Comparison of ENCODE assay signal across 25 cellular contexts in genomic region chr4:108351806-108352205, GRCh38.
"Had no signal": no experiment of that assay in that cellular context is flagged by ENCODE, and none has a peak within 500 bp of the region (broad histone marks: within the 10 kb centered on the region; RNA-seq: fewer than 3 reads in every experiment).

No MANE protein-coding gene starts in this region.

- H2AFZ ChIP-seq: neural progenitor cell had no signal

- H3K4me3 ChIP-seq: breast epithelium, left ventricle myocardium inferior, mucosa of descending colon, neural progenitor cell, right atrium auricular region, stomach, vagina had no signal

- H3K27me3 ChIP-seq: breast epithelium, neural progenitor cell, right atrium auricular region, vagina had no signal

- H3K4me1 ChIP-seq: breast epithelium, vagina had no signal

- H3K4me2 ChIP-seq: neural progenitor cell had no signal

- H3K9ac ChIP-seq: neural progenitor cell had no signal

- H3K27ac ChIP-seq: breast epithelium, neural progenitor cell, right atrium auricular region, stomach, vagina had no signal

- H3K36me3 ChIP-seq: breast epithelium, left ventricle myocardium inferior, neural progenitor cell, right atrium auricular region, stomach, vagina had no signal

- H3K27me3 Mint-ChIP-seq: activated CD8-positive, alpha-beta T cell treated with anti-CD3 and anti-CD28 coated beads for 36 hours; activated T-cell treated with anti-CD3 and anti-CD28 coated beads, Interleukin-2, amount 50 U/mL, for 24 hours had no signal

- DNase-seq: activated CD4-positive, alpha-beta T cell treated with anti-CD3 and anti-CD28 coated beads for 48 hours; activated CD4-positive, CD25-positive, alpha-beta regulatory T cell; activated CD8-positive, alpha-beta T cell treated with anti-CD3 and anti-CD28 coated beads for 36 hours; activated naive CD4-positive, alpha-beta T cell treated with Interleukin-2 at 50 U/mL for 16 hours; activated naive CD8-positive, alpha-beta T cell treated with anti-CD3 and anti-CD28 coated beads, Interleukin-2, amount 10 ng/mL, durations not matched to agents 7 days and 5 days; activated T-cell treated with anti-CD3 and anti-CD28 coated beads, Interleukin-2, amount 50 U/mL, for 24 hours; aorta; effector CD4-positive, alpha-beta T cell; hippocampal formation; left ventricle myocardium inferior; mucosa of descending colon; naive thymus-derived CD4-positive, alpha-beta T cell; small intestine; stimulated activated CD4-positive, alpha-beta T cell treated with anti-CD3 and anti-CD28 coated beads, Interleukin-4, amount 100 ng/mL, for 1 hour; stomach; SW 1271; T-helper 2 cell; trophoblast cell had no signal

- H3K36me3 Mint-ChIP-seq: neural progenitor cell had no signal

- H3K27ac Mint-ChIP-seq: activated CD8-positive, alpha-beta T cell treated with anti-CD3 and anti-CD28 coated beads for 36 hours; activated naive CD8-positive, alpha-beta T cell treated with anti-CD3 and anti-CD28 coated beads, Interleukin-2, amount 10 ng/mL, durations not matched to agents 7 days and 5 days; activated T-cell treated with anti-CD3 and anti-CD28 coated beads, Interleukin-2, amount 50 U/mL, for 24 hours; activated T-helper 2 cell treated with anti-CD3 and anti-CD28 coated beads, Interferon-gamma antibody, Interleukin-2, Interleukin-4, amounts not matched to agents 10 μg/mL and 5 μg/mL and 100 μg/mL, durations not matched to agents 14 hours and 24 hours and 36 hours; neural progenitor cell; progenitor cell of endocrine pancreas had no signal

- H3K4me3 Mint-ChIP-seq: activated CD8-positive, alpha-beta T cell treated with anti-CD3 and anti-CD28 coated beads for 36 hours; activated naive CD8-positive, alpha-beta T cell treated with anti-CD3 and anti-CD28 coated beads, Interleukin-2, amount 10 ng/mL, durations not matched to agents 7 days and 5 days; activated T-cell treated with anti-CD3 and anti-CD28 coated beads, Interleukin-2, amount 50 U/mL, for 24 hours; naive thymus-derived CD4-positive, alpha-beta T cell; neural progenitor cell had no signal

- H3K9me3 Mint-ChIP-seq: activated CD8-positive, alpha-beta T cell treated with anti-CD3 and anti-CD28 coated beads for 36 hours; activated T-cell treated with anti-CD3 and anti-CD28 coated beads, Interleukin-2, amount 50 U/mL, for 24 hours; activated T-helper 2 cell treated with anti-CD3 and anti-CD28 coated beads, Interferon-gamma antibody, Interleukin-2, Interleukin-4, amounts not matched to agents 10 μg/mL and 5 μg/mL and 100 μg/mL, durations not matched to agents 14 hours and 24 hours and 36 hours; neural progenitor cell had no signal

- ATAC-seq: activated CD8-positive, alpha-beta T cell treated with anti-CD3 and anti-CD28 coated beads for 36 hours; esophagus mucosa; mucosa of descending colon; naive thymus-derived CD4-positive, alpha-beta T cell had no signal

- H3K9me3 ChIP-seq: breast epithelium, left ventricle myocardium inferior, mucosa of descending colon, right atrium auricular region, stomach, vagina had no signal
